ENCODE assay signal across 8 cellular contexts in genomic region chr19:36605839-36606478, GRCh38. TPM values are rescaled to one million over a fixed set of nuclear protein-coding genes. Genes with fewer than 3 reads are reported as not detected.
DNase-seq lines count a peak whose midpoint lies in the region; ATAC-seq, FAIRE-seq and TF ChIP-seq lines count a peak whose summit lies in the region.

No MANE protein-coding gene starts in this region.

- POLR2A ChIA-PET in naive thymus-derived CD8-positive, alpha-beta T cell (lab: Charles Lee): interaction anchor here (0.7 to 2.5 kb wide), 17 partner anchors 10 to 1155 kb away, joined by 3 to 24 read pairs (median 6); partner anchors contain the start of genes ZFP14, ZNF260, ZNF345 and ZNF383

- FAIRE-seq in GM12892 (lab: Jason Lieb, UNC): no peak

- H3K27me3 Mint-ChIP-seq in naive thymus-derived CD8-positive, alpha-beta T cell: no peaks in the 10 kb centered on the region

- H3F3A ChIP-seq in Loucy (ENCODE audit: low read depth): no peaks in the 10 kb centered on the region

- H2AFZ ChIP-seq in Loucy (ENCODE audit: low read length): peak overlapping the region; percentile 100

- peaks cover 23% of the 10 kb centered on the region for H3K4me1 ChIP-seq in Loucy (ENCODE audit: insufficient read depth, low read length, poor library complexity, severe bottlenecking)

- H3K36me3 Mint-ChIP-seq in naive thymus-derived CD8-positive, alpha-beta T cell: peaks cover 23 to 42% (median 40%) of the 10 kb centered on the region in 3 donors

- peak overlapping the region; percentile 96 for H3K4me3 ChIP-seq in Loucy (ENCODE audit: low read length, poor library complexity, severe bottlenecking)

- no peaks in the 10 kb centered on the region for H3K27me3 ChIP-seq in Loucy (ENCODE audit: insufficient read depth, low read length, poor library complexity, severe bottlenecking)

- ATAC-seq in naive thymus-derived CD8-positive, alpha-beta T cell: peak; percentile 9 to 24
- no peak for ATAC-seq in GM21381 (IDR thresholded peaks at IDR 0.05; ENCODE audit: unreplicated experiment)
- no peak for ATAC-seq in HG03159 (IDR thresholded peaks at IDR 0.05; ENCODE audit: unreplicated experiment)

- no peaks in the 10 kb centered on the region for H3K36me3 ChIP-seq in Loucy (ENCODE audit: insufficient read depth, low read length)

- no peaks in the 10 kb centered on the region for H3K9me3 ChIP-seq in Loucy (ENCODE audit: insufficient read depth, low read depth, low read length)

- TF ChIP-seq CTCF in Loucy (conservative IDR thresholded peaks at IDR 0.05; ENCODE audit: low read length): no peak

- H3K4me2 ChIP-seq in Loucy (ENCODE audit: low read depth, low read length, poor library complexity, severe bottlenecking): peak overlapping the region; percentile 98

- peak overlapping the region; percentile 88 to 99 (median 96) for H3K4me3 Mint-ChIP-seq in naive thymus-derived CD8-positive, alpha-beta T cell

- no peaks in the 10 kb centered on the region for H3K9me2 ChIP-seq in Loucy (replicated peaks; ENCODE audit: low read depth, low read length)

- peaks cover 45% of the 10 kb centered on the region for H3K79me2 ChIP-seq in Loucy (ENCODE audit: insufficient read depth, low read length)

- H3K27ac Mint-ChIP-seq in naive thymus-derived CD8-positive, alpha-beta T cell: peak overlapping the region; percentile 86 to 98 (median 94)

- DNase-seq in SKM-1 treated with dmso at 0.1 percent for 144 hours (lab: John Stamatoyannopoulos, UW; ENCODE audit: unreplicated experiment) (peak; percentile 53), SKM-1 (lab: John Stamatoyannopoulos, UW; ENCODE audit: unreplicated experiment) (no peak), dermis blood vessel endothelial cell (peak; percentile 40), GM12892 (ENCODE audit: insufficient read length) (no peak)
- DNase-seq in naive thymus-derived CD8-positive, alpha-beta T cell: no peak

- peaks cover 16 to 31% (median 29%) of the 10 kb centered on the region in 4 donors for H3K4me1 Mint-ChIP-seq in naive thymus-derived CD8-positive, alpha-beta T cell

- TF ChIP-seq POLR2A in GM12892 (IDR thresholded peaks at IDR 0.05; ENCODE audit: low read depth, low read length): no peak

- peaks cover 15% of the 10 kb centered on the region for H4K20me1 ChIP-seq in Loucy (ENCODE audit: insufficient read depth, low read length, poor library complexity, severe bottlenecking)

- H3K9ac ChIP-seq in Loucy (ENCODE audit: low read depth, low read length, poor library complexity, severe bottlenecking): peak overlapping the region; percentile 88

- peaks cover 0 to 33% (median 15%) of the 10 kb centered on the region in 9 donors for H3K9me3 Mint-ChIP-seq in naive thymus-derived CD8-positive, alpha-beta T cell

RNA-seq across cellular contexts. Expression of gene ZNF382, which starts 0.8 kb away (rescaled TPM):
- total RNA-seq in dermis blood vessel endothelial cell: 5.9 and 7.5 TPM in 2 replicates
- total RNA-seq in naive thymus-derived CD8-positive, alpha-beta T cell: 10 to 100 TPM; 22.6 to 25.2 TPM
- 1 to 10 TPM; 3.3 to 7.9 (median 7.1) TPM for polyA plus RNA-seq in naive thymus-derived CD8-positive, alpha-beta T cell
- polyA plus RNA-seq in GM12892 (2012; ENCODE audit: missing spikeins): 5.8 TPM

RNA-seq across cellular contexts. Expression of gene ZNF529, which starts 32.9 kb away (rescaled TPM):
- 7.0 and 10.4 TPM in 2 replicates for total RNA-seq in dermis blood vessel endothelial cell
- 10 to 100 TPM; 36.1 to 40.8 TPM for total RNA-seq in naive thymus-derived CD8-positive, alpha-beta T cell
- 10 to 100 TPM in 1 of 3 donors, 1 to 10 TPM in 2; 8.0 to 10.6 (median 9.9) TPM for polyA plus RNA-seq in naive thymus-derived CD8-positive, alpha-beta T cell
- 10.5 TPM for polyA plus RNA-seq in GM12892 (2012; ENCODE audit: missing spikeins)

Comparison
In these comparisons a context has a peak if more than half of its experiments do, and no peak if none do; other contexts are left out.
1. DNase-seq: peak in SKM-1 treated with dmso at 0.1 percent for 144 hours (single experiment) and dermis blood vessel endothelial cell (single experiment); none in SKM-1 (single experiment), naive thymus-derived CD8-positive, alpha-beta T cell (0 of 10) and GM12892 (single experiment).
2. ATAC-seq: peak in naive thymus-derived CD8-positive, alpha-beta T cell (2 of 2); none in GM21381 (single experiment) and HG03159 (single experiment).